9 cellular contexts compared by ENCODE assay signal in genomic region chr3:11603628-11604027, GRCh38. TPM values are rescaled to one million over a fixed set of nuclear protein-coding genes. Genes with fewer than 3 reads are reported as not detected.
DNase-seq lines count a peak whose midpoint lies in the region; ATAC-seq and TF ChIP-seq lines count a peak whose summit lies in the region.
"Had no signal": no experiment of that assay in that cellular context is flagged by ENCODE, and none has a peak within 500 bp of the region (broad histone marks: within the 10 kb centered on the region; RNA-seq: fewer than 3 reads in every experiment).

No MANE protein-coding gene starts in this region.

- H3K9me2 ChIP-seq in GM23338 (ENCODE audit: insufficient read depth), result no peaks in the 10 kb centered on the region

- H3K4me2 ChIP-seq in GM23338, result no peak overlapping the region; the same call in 1 of the 2 replicates
- H3K4me2 ChIP-seq in smooth muscle cell, result peak overlapping the region; percentile 67

- H4K20me1 ChIP-seq in GM23338 (replicated peaks; ENCODE audit: insufficient read depth) (peaks cover 11% of the 10 kb centered on the region; the same call in 1 of the 2 replicates), smooth muscle cell (ENCODE audit: low read depth) (peaks cover 11% of the 10 kb centered on the region)

- H3K9me3 Mint-ChIP-seq in GM23338, result no peaks in the 10 kb centered on the region
- no peaks in the 10 kb centered on the region for H3K9me3 Mint-ChIP-seq in activated naive CD8-positive, alpha-beta T cell treated with anti-CD3 and anti-CD28 coated beads, Interleukin-2, amount 50 U/mL, for 24 hours

- H3K27me3 Mint-ChIP-seq in GM23338 (ENCODE audit: insufficient read depth, low read depth, poor library complexity), result peaks cover 8% of the 10 kb centered on the region
- no peaks in the 10 kb centered on the region for H3K27me3 Mint-ChIP-seq in activated naive CD8-positive, alpha-beta T cell treated with anti-CD3 and anti-CD28 coated beads, Interleukin-2, amount 50 U/mL, for 24 hours

- no peak overlapping the region for H2AFZ ChIP-seq in GM23338
- no peak overlapping the region for H2AFZ ChIP-seq in smooth muscle cell (ENCODE audit: low read depth)

- intact Hi-C loops in ascending aorta (cut with DNase I), result loop anchor here (2.0 to 5.0 kb wide), 5 partner anchors 39 to 216 kb away; partner anchors contain the start of gene VGLL4
- intact Hi-C loops in right cardiac atrium (cut with DNase I), result loop anchor here in 1 of 4 donors (5.0 kb wide), 1 partner anchor 39 kb away; the partner anchor contains the start of gene VGLL4

- no peaks in the 10 kb centered on the region for H3K9me3 ChIP-seq in ascending aorta
- no peaks in the 10 kb centered on the region for H3K9me3 ChIP-seq in right cardiac atrium (ENCODE audit: control insufficient read depth, low read length)
- no peaks in the 10 kb centered on the region for H3K9me3 ChIP-seq in smooth muscle cell (replicated peaks; ENCODE audit: low read depth)

- no peaks in the 10 kb centered on the region for H3K27me3 ChIP-seq in GM23338 (ENCODE audit: insufficient read depth)
- H3K27me3 ChIP-seq in ascending aorta, result no peaks in the 10 kb centered on the region
- no peaks in the 10 kb centered on the region for H3K27me3 ChIP-seq in right cardiac atrium (ENCODE audit: control insufficient read depth, insufficient read depth)
- no peaks in the 10 kb centered on the region for H3K27me3 ChIP-seq in smooth muscle cell (ENCODE audit: low read depth)

- ATAC-seq in GM23338 (no peak), right cardiac atrium (peak; percentile 58 to 66), GM18517 (IDR thresholded peaks at IDR 0.05; ENCODE audit: unreplicated experiment) (no peak), HG02588 (IDR thresholded peaks at IDR 0.05; ENCODE audit: unreplicated experiment) (no peak)
- no peak for ATAC-seq in activated naive CD8-positive, alpha-beta T cell treated with anti-CD3 and anti-CD28 coated beads, Interleukin-2, amount 50 U/mL, for 24 hours

- H3K27ac Mint-ChIP-seq in GM23338, result peak overlapping the region; percentile 49
- no peak overlapping the region for H3K27ac Mint-ChIP-seq in activated naive CD8-positive, alpha-beta T cell treated with anti-CD3 and anti-CD28 coated beads, Interleukin-2, amount 50 U/mL, for 24 hours

- H3K79me2 ChIP-seq in GM23338 (replicated peaks; ENCODE audit: insufficient read depth), result peaks cover 76% of the 10 kb centered on the region
- peaks cover 78% of the 10 kb centered on the region for H3K79me2 ChIP-seq in smooth muscle cell (ENCODE audit: low read depth)

- no peak for TF ChIP-seq CTCF in GM23338 (conservative IDR thresholded peaks at IDR 0.05; ENCODE audit: low read depth in 2 of 2)
- no peak for TF ChIP-seq CTCF in ascending aorta (IDR thresholded peaks at IDR 0.05)
- TF ChIP-seq CTCF in smooth muscle cell (IDR thresholded peaks at IDR 0.05; ENCODE audit: borderline replicate concordance, insufficient read depth, poor library complexity, severe bottlenecking), result no peak

- H3K4me3 ChIP-seq in GM23338 (no peak overlapping the region), ascending aorta (no peak overlapping the region), right cardiac atrium (ENCODE audit: low read length) (no peak overlapping the region), smooth muscle cell (no peak overlapping the region)

- DNase-seq in GM23338 (ENCODE audit: low spot score), result no peak
- DNase-seq in ascending aorta (ENCODE audit: low spot score in 2 of 2), result peak in 1 of 2 donors; percentile 88
- DNase-seq in right cardiac atrium, result peak; percentile 78 to 82 (median 82)
- DNase-seq in smooth muscle cell (lab: John Stamatoyannopoulos, UW; ENCODE audit: unreplicated experiment), result no peak
- no peak for DNase-seq in stimulated activated naive CD4-positive, alpha-beta T cell (lab: John Stamatoyannopoulos, UW)
- no peak for DNase-seq in activated naive CD8-positive, alpha-beta T cell treated with anti-CD3 and anti-CD28 coated beads, Interleukin-2, amount 50 U/mL, for 24 hours
- DNase-seq: NCI-H1105 treated with DMSO at 0.1 percent for 48 hours had no signal

- H3K4me1 ChIP-seq in GM23338 (ENCODE audit: insufficient read depth), result peaks cover 51% of the 10 kb centered on the region
- peaks cover 14 to 55% of the 10 kb centered on the region in 2 donors for H3K4me1 ChIP-seq in ascending aorta
- H3K4me1 ChIP-seq in right cardiac atrium (ENCODE audit: control insufficient read depth, insufficient read depth, low read length), result peaks cover 28% of the 10 kb centered on the region
- peaks cover 65% of the 10 kb centered on the region for H3K4me1 ChIP-seq in smooth muscle cell (ENCODE audit: low read depth)

- H3F3A ChIP-seq in GM23338 (replicated peaks; ENCODE audit: low read depth) (no peaks in the 10 kb centered on the region), smooth muscle cell (ENCODE audit: low read depth) (peaks cover 52% of the 10 kb centered on the region)

- H3K36me3 Mint-ChIP-seq in GM23338 (ENCODE audit: low read depth), result peaks cover 32% of the 10 kb centered on the region
- H3K36me3 Mint-ChIP-seq in activated naive CD8-positive, alpha-beta T cell treated with anti-CD3 and anti-CD28 coated beads, Interleukin-2, amount 50 U/mL, for 24 hours (ENCODE audit: low read depth), result peaks cover 34% of the 10 kb centered on the region

- H3K36me3 ChIP-seq in GM23338 (ENCODE audit: insufficient read depth), result no peaks in the 10 kb centered on the region; the same call in 1 of the 2 replicates
- no peaks in the 10 kb centered on the region for H3K36me3 ChIP-seq in ascending aorta
- H3K36me3 ChIP-seq in smooth muscle cell (ENCODE audit: low read depth), result no peaks in the 10 kb centered on the region

- H3K4me3 Mint-ChIP-seq in GM23338, result no peak overlapping the region; the same call in 2 of the 3 replicates
- no peak overlapping the region for H3K4me3 Mint-ChIP-seq in activated naive CD8-positive, alpha-beta T cell treated with anti-CD3 and anti-CD28 coated beads, Interleukin-2, amount 50 U/mL, for 24 hours

- H3K4me1 Mint-ChIP-seq in GM23338, result peaks cover 78% of the 10 kb centered on the region
- H3K4me1 Mint-ChIP-seq in activated naive CD8-positive, alpha-beta T cell treated with anti-CD3 and anti-CD28 coated beads, Interleukin-2, amount 50 U/mL, for 24 hours, result peaks cover 80% of the 10 kb centered on the region

- peak overlapping the region; percentile 89 for H3K9ac ChIP-seq in smooth muscle cell (ENCODE audit: low read depth)

- WGBS in right cardiac atrium, result 42% methylated on average over 9 of the region's 9 CpGs
- 27% methylated on average over 9 of the region's 9 CpGs for WGBS in smooth muscle cell (ENCODE audit: low lambda C conversion rate)

- H3K27ac ChIP-seq in GM23338 (ENCODE audit: low read depth) (0 out of 2 replicates have a peak overlapping the region, but pooled peaks have one; percentile 28), ascending aorta (peak overlapping the region; percentile 85 to 91), right cardiac atrium (ENCODE audit: low read length) (peak overlapping the region; percentile 28), smooth muscle cell (ENCODE audit: low read depth) (peak overlapping the region; percentile 98)

TF ChIP-seq in GM23338, 12 proteins besides CTCF, POLR2A, EP300 and RAD21 (continues in another document):
- TF ChIP-seq NANOG (IDR thresholded peaks at IDR 0.05; ENCODE audit: borderline replicate concordance) (no peak), REST (IDR thresholded peaks at IDR 0.05; ENCODE audit: unreplicated experiment) (no peak), ETS1 (IDR thresholded peaks at IDR 0.05) (no peak)

RNA-seq across cellular contexts. Expression of gene VGLL4, which starts 40.1 kb away (rescaled TPM):
- total RNA-seq in GM23338 (2014; rRNA removed; shearing (Covaris generic)), result 39.1 and 45.9 TPM in 2 replicates
- polyA plus RNA-seq in GM23338 (2016; fragmentation: Nextera tagmentation; extraction: Ambion mirVana) (20.8 and 23.2 TPM in 2 replicates), right cardiac atrium (40.9 TPM), smooth muscle cell (64.3 and 72.0 TPM in 2 replicates)
- total RNA-seq in ascending aorta (146 TPM), right cardiac atrium (10 to 100 TPM; 51.8 to 66.9 (median 59.1) TPM), smooth muscle cell (109 and 149 TPM in 2 replicates)

Comparison
In these comparisons a context has a peak if more than half of its experiments do, and no peak if none do; other contexts are left out.
1. ATAC-seq: peak in right cardiac atrium (2 of 2); none in GM23338 (single experiment), GM18517 (single experiment), HG02588 (single experiment) and activated naive CD8-positive, alpha-beta T cell treated with anti-CD3 and anti-CD28 coated beads, Interleukin-2, amount 50 U/mL, for 24 hours (single experiment).
2. DNase-seq: peak in right cardiac atrium (3 of 3); none in GM23338 (single experiment), smooth muscle cell (single experiment), stimulated activated naive CD4-positive, alpha-beta T cell (0 of 6) and activated naive CD8-positive, alpha-beta T cell treated with anti-CD3 and anti-CD28 coated beads, Interleukin-2, amount 50 U/mL, for 24 hours (single experiment).
3. H3K27ac ChIP-seq: peak in every context shown above with its lines; median percentile 98 in smooth muscle cell; 88 in ascending aorta; 28 in GM23338; 28 in right cardiac atrium.